ENCODE assay signal across 8 cellular contexts in the genomic region with DNA sequence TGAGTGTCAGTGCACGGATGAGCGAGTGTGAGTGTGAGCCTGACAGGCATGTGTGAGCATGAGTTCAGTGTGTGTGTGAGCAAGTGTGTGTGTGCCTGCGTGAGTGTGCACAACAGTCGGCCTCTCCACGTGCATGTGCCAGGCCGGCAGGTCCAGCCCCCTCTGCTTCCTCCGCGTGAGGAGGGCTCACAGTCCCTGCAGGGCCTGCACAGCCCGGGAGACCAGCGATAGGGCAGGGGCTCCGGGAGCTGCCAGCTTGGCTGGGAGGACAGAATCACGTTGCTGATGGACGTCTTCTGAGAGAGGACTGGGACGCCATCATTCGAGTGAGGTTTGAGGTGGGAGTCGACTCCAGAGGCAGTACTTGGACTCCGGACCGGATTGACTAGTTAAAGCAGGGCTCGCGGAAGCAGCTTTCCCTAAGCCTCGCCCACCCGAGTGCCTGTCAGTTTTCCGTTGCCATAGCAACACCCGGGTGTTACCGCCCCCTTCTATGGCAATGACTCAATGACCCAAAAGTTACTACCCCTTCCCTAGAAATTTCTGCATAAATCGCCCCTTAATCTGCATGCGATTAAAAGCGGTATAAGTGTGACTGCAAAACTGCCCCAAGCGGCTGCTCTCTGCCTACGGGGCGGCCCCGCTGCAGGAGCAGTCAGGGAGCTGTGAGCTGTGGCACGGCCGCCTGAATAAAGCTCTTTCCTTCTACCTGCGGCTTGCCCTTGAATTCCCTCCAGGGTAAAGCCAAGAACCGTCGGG. TPM values are rescaled to one million over a fixed set of nuclear protein-coding genes. Genes with fewer than 3 reads are reported as not detected.
DNase-seq lines count a peak whose midpoint lies in the region; ATAC-seq and TF ChIP-seq lines count a peak whose summit lies in the region.

No MANE protein-coding gene starts in this region.

- H3K4me3 ChIP-seq in skin epidermis: peak overlapping the region; percentile 19 to 56 (median 45)

- H3K4me1 Mint-ChIP-seq in MCF 10A (ENCODE audit: insufficient read depth, unreplicated experiment) (no peaks in the 10 kb centered on the region), immature natural killer cell (peaks cover 13 to 15% of the 10 kb centered on the region in 2 donors)

- H3K9me3 Mint-ChIP-seq in MCF 10A (ENCODE audit: unreplicated experiment) (peaks cover 9% of the 10 kb centered on the region), immature natural killer cell (no peaks in the 10 kb centered on the region)

- DNase-seq in NCI-H1417 (lab: John Stamatoyannopoulos, UW) (peak; percentile 27 to 46 (median 44)), NCI-H1417 treated with DMSO at 0.1 percent for 48 hours (lab: John Stamatoyannopoulos, UW) (no peak), T-helper 22 cell (ENCODE audit: low read depth) (peak; percentile 34), MCF 10A (ENCODE audit: unreplicated experiment) (no peak), immature natural killer cell (peak; percentile 57 to 68 (median 65)), Kasumi-1 (lab: John Stamatoyannopoulos, UW) (no peak)

- intact Hi-C loops in MCF 10A (cut with micrococcal nuclease): no loop called here

- ATAC-seq in HG03108 (IDR thresholded peaks at IDR 0.05; ENCODE audit: unreplicated experiment): peak; percentile 44

- CTCF ChIA-PET in MCF 10A (lab: Yijun Ruan, JAX): no interaction called here

- H3K27me3 Mint-ChIP-seq in MCF 10A (ENCODE audit: insufficient read depth, unreplicated experiment) (peaks cover 26% of the 10 kb centered on the region), immature natural killer cell (ENCODE audit: low read depth in 3 of 3) (peaks cover 3 to 12% (median 3%) of the 10 kb centered on the region in 3 donors)

- H3K27ac Mint-ChIP-seq in MCF 10A (ENCODE audit: low read depth, unreplicated experiment) (no peak overlapping the region), immature natural killer cell (peak overlapping the region; percentile 61 to 93 (median 87))

- H3K27ac ChIP-seq in skin epidermis: peak overlapping the region in 5 of 21 experiments; percentile 13 to 62 (median 37)

- TF ChIP-seq CTCF in MCF 10A (IDR thresholded peaks at IDR 0.05; ENCODE audit: unreplicated experiment): no peak

- BruUV-seq in MCF 10A (replicated peaks; lab: Mats Ljungman, UMichigan): no TSS peak

- H3K36me3 Mint-ChIP-seq in MCF 10A (ENCODE audit: insufficient read depth, unreplicated experiment): no peaks in the 10 kb centered on the region
- H3K36me3 Mint-ChIP-seq in immature natural killer cell: peaks cover 0 to 5% (median 0%) of the 10 kb centered on the region in 3 donors

- POLR2A ChIA-PET in MCF 10A (lab: Yijun Ruan, JAX): no interaction called here

- H3K4me3 Mint-ChIP-seq in MCF 10A (ENCODE audit: unreplicated experiment) (peak overlapping the region; percentile 38), immature natural killer cell (peak overlapping the region; percentile 96 to 100 (median 98))

RNA-seq across cellular contexts. Expression of a gene that starts 19.7 kb away (rescaled TPM):
- 0.12 and 0.33 TPM in 2 replicates for total RNA-seq in MCF 10A (2022)
- polyA plus RNA-seq in immature natural killer cell: not detected

Comparison
In these comparisons a context has a peak if more than half of its experiments do, and no peak if none do; other contexts are left out.
1. DNase-seq: peak in NCI-H1417 (3 of 3), T-helper 22 cell (single experiment) and immature natural killer cell (3 of 3); none in NCI-H1417 treated with DMSO at 0.1 percent for 48 hours (single experiment), MCF 10A (single experiment) and Kasumi-1 (0 of 2).